8 cellular contexts compared by ENCODE assay signal in genomic region chr1:19312782-19313635, GRCh38. TPM values are rescaled to one million over a fixed set of nuclear protein-coding genes. Genes with fewer than 3 reads are reported as not detected.
DNase-seq lines count a peak whose midpoint lies in the region; ATAC-seq, FAIRE-seq and TF ChIP-seq lines count a peak whose summit lies in the region.

No MANE protein-coding gene starts in this region.

- no peaks in the 10 kb centered on the region for H3K27me3 Mint-ChIP-seq in Caco-2 (ENCODE audit: insufficient read depth, unreplicated experiment)

- TF ChIP-seq CTCF in Caco-2 (IDR thresholded peaks at IDR 0.05; ENCODE audit: insufficient read depth in 1 of 2, low read depth in 1 of 2, low read length in 1 of 2, severe bottlenecking in 1 of 2, unreplicated experiment in 1 of 2) (no peak), epithelial cell of proximal tubule (conservative IDR thresholded peaks at IDR 0.05; ENCODE audit: low read depth, low read length) (no peak), parathyroid adenoma (IDR thresholded peaks at IDR 0.05) (no peak)

- H3K4me1 ChIP-seq in Caco-2 (no peaks in the 10 kb centered on the region), parathyroid adenoma (no peaks in the 10 kb centered on the region)

- peak; percentile 7 for FAIRE-seq in RCC 7860 (lab: Jason Lieb, UNC)

- POLR2A ChIA-PET in Caco-2 (lab: Charles Lee), result interaction anchor here (0.5 kb wide), 1 partner anchor 307 kb away, joined by 3 read pairs; no protein-coding TSS in a partner anchor

- no peak for DNase-seq in Caco-2
- DNase-seq in RCC 7860 (ENCODE audit: low spot score), result no peak
- DNase-seq in epithelial cell of proximal tubule (ENCODE audit: low read depth), result no peak
- no peak for DNase-seq in NCI-H2171 (lab: John Stamatoyannopoulos, UW)
- DNase-seq in activated gamma-delta T cell (lab: John Stamatoyannopoulos, UW), result no peak
- no peak for DNase-seq in activated effector memory CD4-positive, alpha-beta T cell treated with anti-CD3 and anti-CD28 coated beads, Interleukin-2, amount 50 U/mL, for 16 hours

- H3K4me1 Mint-ChIP-seq in Caco-2 (ENCODE audit: low read depth, unreplicated experiment), result peaks cover 15% of the 10 kb centered on the region

- H3K79me2 ChIP-seq in parathyroid adenoma, result peaks cover 2% of the 10 kb centered on the region

- no TSS peak for BruUV-seq in Caco-2 (replicated peaks; lab: Mats Ljungman, UMichigan)

- H3K27me3 ChIP-seq in Caco-2 (replicated peaks; ENCODE audit: control insufficient read depth, insufficient read depth, low read length) (no peaks in the 10 kb centered on the region), parathyroid adenoma (ENCODE audit: control insufficient read depth, insufficient read depth, low read length) (no peaks in the 10 kb centered on the region)

- peaks cover 1% of the 10 kb centered on the region for H3K36me3 ChIP-seq in Caco-2 (ENCODE audit: control insufficient read depth, insufficient read depth, low read length)
- no peaks in the 10 kb centered on the region for H3K36me3 ChIP-seq in parathyroid adenoma (ENCODE audit: control insufficient read depth, insufficient read depth, low read length)

- H3K36me3 Mint-ChIP-seq in Caco-2 (ENCODE audit: insufficient read depth, unreplicated experiment), result peaks cover 12% of the 10 kb centered on the region

- peak overlapping the region; percentile 93 for H3K4me3 ChIP-seq in Caco-2 (ENCODE audit: low read depth, low read length)
- H3K4me3 ChIP-seq in epithelial cell of proximal tubule (ENCODE audit: low read depth, low read length), result peak overlapping the region; percentile 85
- H3K4me3 ChIP-seq in parathyroid adenoma (ENCODE audit: low read depth, low read length), result peak overlapping the region; percentile 89

- peak overlapping the region; percentile 98 for H3K4me2 ChIP-seq in parathyroid adenoma (ENCODE audit: low read length)

- H3K9me3 ChIP-seq in Caco-2, result no peaks in the 10 kb centered on the region
- no peaks in the 10 kb centered on the region for H3K9me3 ChIP-seq in parathyroid adenoma (ENCODE audit: control insufficient read depth, low read length)

- ATAC-seq in GM21576 (IDR thresholded peaks at IDR 0.05; ENCODE audit: unreplicated experiment), result peak; percentile 19

- intact Hi-C loops in Caco-2 (cut with micrococcal nuclease; ENCODE audit: unreplicated experiment), result loop anchor here (10.0 kb wide), 1 partner anchor 58 kb away; the partner anchor contains the start of genes EMC1 and MRTO4

- peak overlapping the region; percentile 72 for H3K9ac ChIP-seq in parathyroid adenoma

- H2AFZ ChIP-seq in parathyroid adenoma, result peak overlapping the region; percentile 86

- H3K27ac Mint-ChIP-seq in Caco-2 (ENCODE audit: unreplicated experiment), result peak overlapping the region; percentile 29

- peak overlapping the region; percentile 84 for H3K4me3 Mint-ChIP-seq in Caco-2 (ENCODE audit: unreplicated experiment)

- CTCF ChIA-PET in Caco-2 (lab: Charles Lee), result interaction anchor here (0.6 kb wide), 1 partner anchor 299 kb away, joined by 3 read pairs; no protein-coding TSS in a partner anchor

- no peaks in the 10 kb centered on the region for H3K9me3 Mint-ChIP-seq in Caco-2 (ENCODE audit: unreplicated experiment)

- peak overlapping the region; percentile 53 for H3K27ac ChIP-seq in parathyroid adenoma

RNA-seq across cellular contexts. Expression of gene SLC66A1, which starts 0.9 kb away (rescaled TPM):
- total RNA-seq in Caco-2 (2022) (22.0 and 24.0 TPM in 2 replicates), epithelial cell of proximal tubule (21.7 and 23.7 TPM in 2 replicates)

RNA-seq across cellular contexts. Expression of gene AKR7A2, which starts 1.1 kb away (rescaled TPM):
- total RNA-seq in Caco-2 (2022), result 55.4 and 56.7 TPM in 2 replicates
- total RNA-seq in epithelial cell of proximal tubule, result 92.4 and 102 TPM in 2 replicates

RNA-seq across cellular contexts. Expression of gene AKR7A3, which starts 24.4 kb away (rescaled TPM):
- total RNA-seq in Caco-2 (2022) (2.4 and 2.8 TPM in 2 replicates), epithelial cell of proximal tubule (0.36 and 1.3 TPM in 2 replicates)
